In the genomic region with DNA sequence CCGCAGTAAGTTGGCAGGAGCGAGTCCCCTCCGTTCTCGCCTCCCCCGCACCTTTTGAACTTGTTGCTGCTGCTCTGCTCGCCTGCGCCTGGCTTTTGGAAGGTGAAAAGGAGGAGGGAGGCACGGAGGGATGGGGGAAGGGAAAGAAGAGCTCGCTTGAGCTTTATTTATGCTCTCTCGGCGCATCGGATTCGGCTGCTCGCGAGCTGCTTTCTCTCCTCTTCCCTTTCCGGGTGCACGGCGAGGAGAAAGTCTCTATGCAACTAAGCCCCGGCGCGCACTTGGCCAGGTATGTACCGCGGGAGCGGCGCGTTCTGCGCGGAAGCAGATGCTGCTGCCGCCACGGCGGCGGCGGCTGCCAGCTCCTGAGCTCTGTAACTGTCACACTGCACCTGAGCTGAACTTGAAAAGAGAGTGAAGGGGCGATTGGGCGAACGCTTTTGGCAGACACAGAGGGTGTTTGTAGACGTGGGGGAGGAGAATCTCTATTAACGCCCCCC, we compare ENCODE assay signal across 9 cellular contexts. TPM values are rescaled to one million over a fixed set of nuclear protein-coding genes. Genes with fewer than 3 reads are reported as not detected.
A peak's percentile ranks its signal among the peaks of the same experiment; 100 is the strongest.
DNase-seq lines count a peak whose midpoint lies in the region; ATAC-seq, FAIRE-seq and TF ChIP-seq lines count a peak whose summit lies in the region.
"Had no signal": no experiment of that assay in that cellular context is flagged by ENCODE, and none has a peak within 500 bp of the region (broad histone marks: within the 10 kb centered on the region; RNA-seq: fewer than 3 reads in every experiment).

No MANE protein-coding gene starts in this region.

- H3K4me2 ChIP-seq in osteoblast (ENCODE audit: insufficient read depth, low read length): peak overlapping the region; percentile 77

- H3K4me1 ChIP-seq in gastroesophageal sphincter: peaks cover 0 to 18% (median 0%) of the 10 kb centered on the region in 3 donors
- peaks cover 5% of the 10 kb centered on the region for H3K4me1 ChIP-seq in osteoblast (ENCODE audit: insufficient read depth, low read length)

- peak overlapping the region; percentile 17 to 52 for H3K4me3 ChIP-seq in gastroesophageal sphincter
- H3K4me3 ChIP-seq in osteoblast (ENCODE audit: insufficient read depth, low read length): peak overlapping the region; percentile 64

- no peak for FAIRE-seq in H54 (lab: Jason Lieb, UNC)

- H3K9me3 ChIP-seq in gastroesophageal sphincter (no peaks in the 10 kb centered on the region), osteoblast (ENCODE audit: low read depth, low read length) (no peaks in the 10 kb centered on the region)

- ATAC-seq in GM21381 (IDR thresholded peaks at IDR 0.05; ENCODE audit: unreplicated experiment) (peak; percentile 57), SK-N-SH treated with all-trans-retinoic acid at 6 μM for 48 hours (peak; percentile 43; the same call in 2 of the 3 replicates), gastroesophageal sphincter (peak; percentile 27)

- H2AFZ ChIP-seq in osteoblast (ENCODE audit: low read length): peak overlapping the region; percentile 83

- TF ChIP-seq POLR2A in gastroesophageal sphincter (IDR thresholded peaks at IDR 0.05) (no peak), H54 (IDR thresholded peaks at IDR 0.05; ENCODE audit: low read depth, low read length) (no peak)

- H3K27me3 ChIP-seq in gastroesophageal sphincter: peaks cover 36% of the 10 kb centered on the region
- H3K27me3 ChIP-seq in osteoblast (ENCODE audit: insufficient read depth, low read length): peaks cover 11% of the 10 kb centered on the region

- peak; percentile 56 for DNase-seq in GM03348 (ENCODE audit: low spot score)
- peak; percentile 29 for DNase-seq in HK-2 (ENCODE audit: unreplicated experiment)
- DNase-seq in osteoblast (ENCODE audit: insufficient read length, low spot score, missing footprints): peak; percentile 80
- no peak for DNase-seq in middle frontal gyrus (ENCODE audit: extremely low spot score, low spot score)
- no peak for DNase-seq in H54 (ENCODE audit: insufficient read length, low spot score)

- H3K27ac ChIP-seq in gastroesophageal sphincter (peak overlapping the region in 1 of 4 donors; percentile 44), osteoblast (ENCODE audit: low read depth, low read length) (no peak overlapping the region)

- no peak for TF ChIP-seq CTCF in gastroesophageal sphincter (IDR thresholded peaks at IDR 0.05)
- TF ChIP-seq CTCF in osteoblast (IDR thresholded peaks at IDR 0.05; ENCODE audit: extremely low read depth, low read depth, low read length): no peak

- H4K20me1 ChIP-seq in osteoblast (ENCODE audit: insufficient read depth, low read length): no peaks in the 10 kb centered on the region

- H3K36me3 ChIP-seq in gastroesophageal sphincter (no peaks in the 10 kb centered on the region), osteoblast (ENCODE audit: insufficient read depth, low read length) (no peaks in the 10 kb centered on the region)

- no peaks in the 10 kb centered on the region for H3K79me2 ChIP-seq in osteoblast (ENCODE audit: insufficient read depth, low read length)

- 0% methylated on average over 3 of the region's 38 CpGs; no CpG with 5 or more reads in 1 of the 2 donors for WGBS in gastroesophageal sphincter (ENCODE audit: low coverage in 1 of 2), 2 donors

- no peak for TF ChIP-seq EP300 in gastroesophageal sphincter (IDR thresholded peaks at IDR 0.05)

TF ChIP-seq in SK-N-SH treated with all-trans-retinoic acid at 6 μM for 48 hours, 23 proteins besides CTCF, POLR2A, EP300 and RAD21:
- TF ChIP-seq TSHZ2 (CRISPR knock-in tag; IDR thresholded peaks at IDR 0.05) (no peak), ESRRG (CRISPR knock-in tag; IDR thresholded peaks at IDR 0.05) (no peak), CSRNP3 (CRISPR knock-in tag; IDR thresholded peaks at IDR 0.05) (no peak), ZNF565 (CRISPR knock-in tag; conservative IDR thresholded peaks at IDR 0.05; ENCODE audit: low read depth) (no peak), ZFP3 (CRISPR knock-in tag; IDR thresholded peaks at IDR 0.05) (no peak), CSDC2 (CRISPR knock-in tag; IDR thresholded peaks at IDR 0.05) (no peak), TCF4 (CRISPR knock-in tag; IDR thresholded peaks at IDR 0.05; ENCODE audit: borderline replicate concordance) (no peak), ZNF8 (CRISPR knock-in tag; IDR thresholded peaks at IDR 0.05) (no peak), SNAI2 (CRISPR knock-in tag; IDR thresholded peaks at IDR 0.05) (no peak), GLIS3 (CRISPR knock-in tag; IDR thresholded peaks at IDR 0.05) (no peak), PPARA (CRISPR knock-in tag; IDR thresholded peaks at IDR 0.05; ENCODE audit: borderline replicate concordance) (no peak), ZFP30 (CRISPR knock-in tag; IDR thresholded peaks at IDR 0.05) (no peak), TOX (CRISPR knock-in tag; IDR thresholded peaks at IDR 0.05; ENCODE audit: borderline replicate concordance) (no peak), ISL1 (CRISPR knock-in tag; IDR thresholded peaks at IDR 0.05) (no peak), RARB (CRISPR knock-in tag; IDR thresholded peaks at IDR 0.05) (no peak)
- TF ChIP-seq, protein P1, sequence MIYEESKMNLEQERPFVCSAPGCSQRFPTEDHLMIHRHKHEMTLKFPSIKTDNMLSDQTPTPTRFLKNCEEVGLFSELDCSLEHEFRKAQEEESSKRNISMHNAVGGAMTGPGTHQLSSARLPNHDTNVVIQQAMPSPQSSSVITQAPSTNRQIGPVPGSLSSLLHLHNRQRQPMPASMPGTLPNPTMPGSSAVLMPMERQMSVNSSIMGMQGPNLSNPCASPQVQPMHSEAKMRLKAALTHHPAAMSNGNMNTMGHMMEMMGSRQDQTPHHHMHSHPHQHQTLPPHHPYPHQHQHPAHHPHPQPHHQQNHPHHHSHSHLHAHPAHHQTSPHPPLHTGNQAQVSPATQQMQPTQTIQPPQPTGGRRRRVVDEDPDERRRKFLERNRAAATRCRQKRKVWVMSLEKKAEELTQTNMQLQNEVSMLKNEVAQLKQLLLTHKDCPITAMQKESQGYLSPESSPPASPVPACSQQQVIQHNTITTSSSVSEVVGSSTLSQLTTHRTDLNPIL (CRISPR knock-in tag; IDR thresholded peaks at IDR 0.05; ENCODE audit: low read depth): no peak
- TF ChIP-seq, protein P2, sequence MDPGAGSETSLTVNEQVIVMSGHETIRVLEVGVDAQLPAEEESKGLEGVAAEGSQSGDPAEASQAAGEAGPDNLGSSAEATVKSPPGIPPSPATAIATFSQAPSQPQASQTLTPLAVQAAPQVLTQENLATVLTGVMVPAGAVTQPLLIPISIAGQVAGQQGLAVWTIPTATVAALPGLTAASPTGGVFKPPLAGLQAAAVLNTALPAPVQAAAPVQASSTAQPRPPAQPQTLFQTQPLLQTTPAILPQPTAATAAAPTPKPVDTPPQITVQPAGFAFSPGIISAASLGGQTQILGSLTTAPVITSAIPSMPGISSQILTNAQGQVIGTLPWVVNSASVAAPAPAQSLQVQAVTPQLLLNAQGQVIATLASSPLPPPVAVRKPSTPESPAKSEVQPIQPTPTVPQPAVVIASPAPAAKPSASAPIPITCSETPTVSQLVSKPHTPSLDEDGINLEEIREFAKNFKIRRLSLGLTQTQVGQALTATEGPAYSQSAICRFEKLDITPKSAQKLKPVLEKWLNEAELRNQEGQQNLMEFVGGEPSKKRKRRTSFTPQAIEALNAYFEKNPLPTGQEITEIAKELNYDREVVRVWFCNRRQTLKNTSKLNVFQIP (CRISPR knock-in tag; IDR thresholded peaks at IDR 0.05; ENCODE audit: borderline replicate concordance, low read depth): no peak
TF ChIP-seq in SK-N-SH treated with all-trans-retinoic acid at 6 μM for 48 hours: peak in this region for 0.

RNA-seq across cellular contexts. Expression of gene KCND2, which starts 0.6 kb away (rescaled TPM):
- total RNA-seq in gastroesophageal sphincter: under 1 TPM; 0.40 to 0.93 (median 0.66) TPM
- 6.5 and 9.4 TPM in 2 replicates for total RNA-seq in osteoblast
- total RNA-seq: T-helper 1 cell treated with Interleukin-12 subunit alpha and Interleukin-12 subunit beta and Interleukin-4 antibody, amounts not matched to agents 30 ng/mL and 1 ng/mL, for 36 hours had no signal

Comparison
In these comparisons a context has a peak if more than half of its experiments do, and no peak if none do; other contexts are left out.
1. DNase-seq: peak in GM03348 (single experiment), HK-2 (single experiment) and osteoblast (single experiment); none in middle frontal gyrus (single experiment) and H54 (single experiment).
2. Peak in every context shown above with its lines, with median percentiles within 50 percentile points of each other: ATAC-seq.